ENCODE assay signal across 1 cellular context in genomic region chr9:20623021-20623747, GRCh38.
TF ChIP-seq lines count a peak whose summit lies in the region.

No MANE protein-coding gene starts in this region.

TF ChIP-seq in endothelial cell of umbilical vein, 7 proteins besides CTCF, POLR2A, EP300 and RAD21 (continued from another document):
- no peak for TF ChIP-seq MAX (IDR thresholded peaks at IDR 0.05; ENCODE audit: insufficient read depth, insufficient read length)
